Comparison of ENCODE assay signal across 29 cellular contexts in the genomic region with DNA sequence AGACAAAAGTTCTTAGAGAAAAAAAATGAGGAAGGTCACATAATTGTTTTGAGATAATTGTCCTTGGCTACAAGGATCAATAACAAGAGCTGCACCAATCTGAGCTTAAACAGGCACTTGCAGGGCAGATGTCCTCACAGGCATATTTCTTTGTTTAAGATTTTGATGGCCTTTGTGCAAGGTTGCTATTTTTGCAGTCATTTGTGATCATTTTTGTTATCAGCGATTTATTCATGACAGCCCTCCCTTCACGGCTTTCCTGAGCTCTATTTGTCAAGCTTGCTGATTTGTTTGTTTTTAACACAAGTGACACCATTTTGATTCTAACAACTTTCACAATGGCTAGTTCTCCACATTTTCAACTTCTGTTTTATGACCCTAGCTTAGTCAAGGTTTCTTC.
"Had no signal": no experiment of that assay in that cellular context is flagged by ENCODE, and none has a peak within 500 bp of the region (broad histone marks: within the 10 kb centered on the region; RNA-seq: fewer than 3 reads in every experiment).

No MANE protein-coding gene starts in this region.

- H3K27me3 ChIP-seq: brain microvascular endothelial cell had no signal

- ATAC-seq: activated CD8-positive, alpha-beta T cell treated with anti-CD3 and anti-CD28 coated beads for 36 hours; activated T-cell treated with anti-CD3 and anti-CD28 coated beads, Interleukin-2, amount 50 U/mL, for 72 hours; activated T-helper 17 cell treated with anti-CD3 and anti-CD28 coated beads, Interleukin-2, amount 50 U/mL, for 72 hours had no signal

- H3K27me3 Mint-ChIP-seq: activated CD4-positive, alpha-beta T cell treated with anti-CD3 and anti-CD28 coated beads, Interleukin-2, amount 10 ng/mL, durations not matched to agents 24 days and 14 days; activated CD8-positive, alpha-beta T cell treated with anti-CD3 and anti-CD28 coated beads for 36 hours; activated naive CD8-positive, alpha-beta T cell treated with anti-CD3 and anti-CD28 coated beads for 36 hours; activated T-helper 17 cell treated with anti-CD3 and anti-CD28 coated beads, Interleukin-2, amount 50 U/mL, for 72 hours had no signal

- H3K4me3 Mint-ChIP-seq: activated CD4-positive, alpha-beta T cell treated with anti-CD3 and anti-CD28 coated beads, Interleukin-2, amount 10 ng/mL, durations not matched to agents 24 days and 14 days; activated CD8-positive, alpha-beta T cell treated with anti-CD3 and anti-CD28 coated beads for 36 hours; activated naive CD8-positive, alpha-beta T cell treated with anti-CD3 and anti-CD28 coated beads for 36 hours; activated T-cell treated with anti-CD3 and anti-CD28 coated beads, Interleukin-2, amount 50 U/mL, for 72 hours; activated T-helper 17 cell treated with anti-CD3 and anti-CD28 coated beads, Interleukin-2, amount 50 U/mL, for 72 hours had no signal

- H3K27ac Mint-ChIP-seq: activated CD4-positive, alpha-beta T cell treated with anti-CD3 and anti-CD28 coated beads, Interleukin-2, amount 10 ng/mL, durations not matched to agents 24 days and 14 days; activated CD8-positive, alpha-beta T cell treated with anti-CD3 and anti-CD28 coated beads for 36 hours; activated naive CD8-positive, alpha-beta T cell treated with anti-CD3 and anti-CD28 coated beads for 36 hours; activated T-cell treated with anti-CD3 and anti-CD28 coated beads, Interleukin-2, amount 50 U/mL, for 72 hours; activated T-helper 17 cell treated with anti-CD3 and anti-CD28 coated beads, Interleukin-2, amount 50 U/mL, for 72 hours had no signal

- H3K9me3 Mint-ChIP-seq: activated CD4-positive, alpha-beta T cell treated with anti-CD3 and anti-CD28 coated beads, Interleukin-2, amount 10 ng/mL, durations not matched to agents 24 days and 14 days had no signal

- H3K36me3 Mint-ChIP-seq: activated naive CD8-positive, alpha-beta T cell treated with anti-CD3 and anti-CD28 coated beads for 36 hours had no signal

- DNase-seq: activated CD4-positive, alpha-beta T cell treated with anti-CD3 and anti-CD28 coated beads, Interleukin-2, amount 10 ng/mL, durations not matched to agents 24 days and 14 days; activated CD4-positive, alpha-beta T cell treated with anti-CD3 and anti-CD28 coated beads, Interleukin-2, amount 50 U/mL, for 4 hours; activated CD4-positive, CD25-positive, alpha-beta regulatory T cell; activated CD8-positive, alpha-beta T cell treated with anti-CD3 and anti-CD28 coated beads for 36 hours; activated effector memory CD4-positive, alpha-beta T cell treated with anti-CD3 and anti-CD28 coated beads, Interleukin-2, amount 50 U/mL, for 16 hours; activated naive CD4-positive, alpha-beta T cell; activated naive CD4-positive, alpha-beta T cell treated with anti-CD3 and anti-CD28 coated beads, Interleukin-2, amount 50 U/mL, for 16 hours; activated naive CD8-positive, alpha-beta T cell treated with anti-CD3 and anti-CD28 coated beads for 36 hours; activated T-cell treated with anti-CD3 and anti-CD28 coated beads, Interleukin-2, amount 50 U/mL, for 1 hour; activated T-cell treated with anti-CD3 and anti-CD28 coated beads, Interleukin-2, amount 50 U/mL, for 72 hours; amniotic stem cell; aorta; brain microvascular endothelial cell; central memory CD4-positive, alpha-beta T cell; NCI-H1092 treated with DMSO at 0.1 percent for 48 hours; NCI-H1694; NCI-H2081 treated with DMSO at 0.1 percent for 48 hours; NCI-H2171; NCI-H510A; NCI-H526; NCI-H82; OCI-M1; Right ventricle myocardium superior; SW 1271; T-helper 1 cell; T-helper 2 cell; T-helper 9 cell had no signal

- H3K36me3 ChIP-seq: brain microvascular endothelial cell had no signal

- H3K27ac ChIP-seq: brain microvascular endothelial cell, VCaP had no signal

- H3K4me1 Mint-ChIP-seq: activated CD4-positive, alpha-beta T cell treated with anti-CD3 and anti-CD28 coated beads, Interleukin-2, amount 10 ng/mL, durations not matched to agents 24 days and 14 days; activated naive CD8-positive, alpha-beta T cell treated with anti-CD3 and anti-CD28 coated beads for 36 hours; activated T-helper 17 cell treated with anti-CD3 and anti-CD28 coated beads, Interleukin-2, amount 50 U/mL, for 72 hours had no signal
